In genomic region chr9:104279535-104280215, GRCh38 we compare ENCODE assay signal across 13 cellular contexts.
DNase-seq lines count a peak whose midpoint lies in the region; ATAC-seq and TF ChIP-seq lines count a peak whose summit lies in the region.
"Had no signal": no experiment of that assay in that cellular context is flagged by ENCODE, and none has a peak within 500 bp of the region (broad histone marks: within the 10 kb centered on the region; RNA-seq: fewer than 3 reads in every experiment).

No MANE protein-coding gene starts in this region.

- H3K27ac Mint-ChIP-seq in mesothelial cell of epicardium: peak overlapping the region; percentile 80
- no peak overlapping the region for H3K27ac Mint-ChIP-seq in type B pancreatic cell
- H3K27ac Mint-ChIP-seq: activated naive CD4-positive, alpha-beta T cell treated with anti-CD3 and anti-CD28 coated beads, Interleukin-2, amount 50 U/mL, for 72 hours; stimulated activated naive B cell treated with anti-CD40 and anti-IgM and Interleukin-4, amounts not matched to agents 10 μg/mL and 1 μg/mL and 100 μg/mL, for 72 hours had no signal

- H3K4me3 Mint-ChIP-seq in mesothelial cell of epicardium (no peak overlapping the region), type B pancreatic cell (no peak overlapping the region)
- H3K4me3 Mint-ChIP-seq: stimulated activated naive B cell treated with anti-CD40 and anti-IgM and Interleukin-4, amounts not matched to agents 10 μg/mL and 1 μg/mL and 100 μg/mL, for 72 hours had no signal

- H3K36me3 Mint-ChIP-seq in mesothelial cell of epicardium (no peaks in the 10 kb centered on the region), type B pancreatic cell (no peaks in the 10 kb centered on the region)
- H3K36me3 Mint-ChIP-seq: stimulated activated naive B cell treated with anti-CD40 and anti-IgM and Interleukin-4, amounts not matched to agents 10 μg/mL and 1 μg/mL and 100 μg/mL, for 72 hours had no signal

- TF ChIP-seq CTCF in cardiac fibroblast (IDR thresholded peaks at IDR 0.05; ENCODE audit: low read depth, low read length): no peak
- no peak for TF ChIP-seq CTCF in mesothelial cell of epicardium (IDR thresholded peaks at IDR 0.05; ENCODE audit: unreplicated experiment)
- no peak for TF ChIP-seq CTCF in type B pancreatic cell (conservative IDR thresholded peaks at IDR 0.05)

- no peak overlapping the region for H3K4me3 ChIP-seq in cardiac fibroblast (replicated peaks in 1 of 2; ENCODE audit: low read depth in 2 of 2, low read length in 2 of 2)
- H3K4me3 ChIP-seq: colonic mucosa had no signal

- ATAC-seq in GM21737 (IDR thresholded peaks at IDR 0.05; ENCODE audit: unreplicated experiment): no peak
- ATAC-seq: activated naive CD4-positive, alpha-beta T cell treated with anti-CD3 and anti-CD28 coated beads, Interleukin-2, amount 50 U/mL, for 72 hours; stimulated activated naive B cell treated with anti-CD40 and anti-IgM and Interleukin-4, amounts not matched to agents 10 μg/mL and 1 μg/mL and 100 μg/mL, for 72 hours had no signal

- H3K9me3 Mint-ChIP-seq in mesothelial cell of epicardium: peaks cover 19% of the 10 kb centered on the region
- no peaks in the 10 kb centered on the region for H3K9me3 Mint-ChIP-seq in type B pancreatic cell

- H3K4me1 Mint-ChIP-seq in mesothelial cell of epicardium (peaks cover 30% of the 10 kb centered on the region), type B pancreatic cell (ENCODE audit: unreplicated experiment) (no peaks in the 10 kb centered on the region)
- H3K4me1 Mint-ChIP-seq: stimulated activated naive B cell treated with anti-CD40 and anti-IgM and Interleukin-4, amounts not matched to agents 10 μg/mL and 1 μg/mL and 100 μg/mL, for 72 hours had no signal

- H3K27me3 Mint-ChIP-seq in mesothelial cell of epicardium (ENCODE audit: low read depth): peaks cover 11% of the 10 kb centered on the region
- no peaks in the 10 kb centered on the region for H3K27me3 Mint-ChIP-seq in type B pancreatic cell
- H3K27me3 Mint-ChIP-seq: stimulated activated naive B cell treated with anti-CD40 and anti-IgM and Interleukin-4, amounts not matched to agents 10 μg/mL and 1 μg/mL and 100 μg/mL, for 72 hours had no signal

- DNase-seq in EL (peak; percentile 81), NCI-H1048 (lab: John Stamatoyannopoulos, UW) (peak; percentile 20), cardiac fibroblast (ENCODE audit: low read depth in 2 of 2) (peak; percentile 69 to 70), mesothelial cell of epicardium (ENCODE audit: low spot score in 2 of 2, unreplicated experiment in 2 of 2) (no peak), type B pancreatic cell (ENCODE audit: extremely low spot score, unreplicated experiment) (no peak), NOMO-1 (lab: John Stamatoyannopoulos, UW; ENCODE audit: unreplicated experiment in 2 of 2) (no peak), occipital lobe (lab: John Stamatoyannopoulos, UW) (no peak)
- DNase-seq: colonic mucosa; NCI-H1694 treated with DMSO at 0.1 percent for 48 hours; stimulated activated CD4-positive, alpha-beta T cell treated with anti-CD3 and anti-CD28 coated beads, Interleukin-4, amount 100 ng/mL, for 24 hours; stimulated activated naive B cell treated with anti-CD40 and anti-IgM and Interleukin-4, amounts not matched to agents 10 μg/mL and 1 μg/mL and 100 μg/mL, for 72 hours had no signal

Comparison
In these comparisons a context has a peak if more than half of its experiments do, and no peak if none do; other contexts are left out.
1. DNase-seq: peak in EL (single experiment), NCI-H1048 (single experiment) and cardiac fibroblast (2 of 2); none in mesothelial cell of epicardium (0 of 2), type B pancreatic cell (single experiment), NOMO-1 (0 of 2) and occipital lobe (single experiment).